In genomic region chr19:10773969-10774368, GRCh38 we compare ENCODE assay signal across 25 cellular contexts. TPM values are rescaled to one million over a fixed set of nuclear protein-coding genes. Genes with fewer than 3 reads are reported as not detected.
DNase-seq lines count a peak whose midpoint lies in the region; ATAC-seq and TF ChIP-seq lines count a peak whose summit lies in the region.
"Had no signal": no experiment of that assay in that cellular context is flagged by ENCODE, and none has a peak within 500 bp of the region (broad histone marks: within the 10 kb centered on the region; RNA-seq: fewer than 3 reads in every experiment).

No MANE protein-coding gene starts in this region.

- no peaks in the 10 kb centered on the region for H3K9me3 Mint-ChIP-seq in activated CD4-positive, alpha-beta memory T cell treated with anti-CD3 and anti-CD28 coated beads, Interleukin-2, amount 10 ng/mL, durations not matched to agents 7 days and 5 days
- H3K9me3 Mint-ChIP-seq: activated naive CD4-positive, alpha-beta T cell treated with anti-CD3 and anti-CD28 coated beads, Interleukin-2, amount 50 U/mL, for 72 hours; activated T-helper 1 cell treated with anti-CD3 and anti-CD28 coated beads, Interleukin-12 subunit alpha, Interleukin-12 subunit beta, Interleukin-2, Interleukin-4 antibody, amounts not matched to agents 30 ng/mL and 10 ng/mL and 1 ng/mL, durations not matched to agents 14 hours and 24 hours and 36 hours; CD4-positive, alpha-beta T cell had no signal

- H3K27ac ChIP-seq in KMS-11 (peak overlapping the region; percentile 3; the same call in 1 of the 2 replicates), left lung (peak overlapping the region in 1 of 2 donors; percentile 23), foreskin keratinocyte (no peak overlapping the region)
- H3K27ac ChIP-seq: neural progenitor cell, upper lobe of right lung had no signal

- POLR2A ChIA-PET in activated CD4-positive, alpha-beta memory T cell treated with anti-CD3 and anti-CD28 coated beads, Interleukin-2, amount 10 ng/mL, durations not matched to agents 7 days and 5 days (lab: Charles Lee), result interaction anchor here (1.0 to 1.5 kb wide), 3 partner anchors 11 to 56 kb away, joined by 3 to 5 read pairs (median 3); partner anchors contain the start of gene DNM2

- no peaks in the 10 kb centered on the region for H4K20me1 ChIP-seq in KMS-11 (ENCODE audit: insufficient read depth)

- intact Hi-C loops in left lung (cut with DNase I), result loop anchor here in 1 of 2 donors (10.0 kb wide), 1 partner anchor 91 kb away; no protein-coding TSS in a partner anchor

- H2AFZ ChIP-seq in KMS-11 (ENCODE audit: low read depth), result no peak overlapping the region
- H2AFZ ChIP-seq: neural progenitor cell had no signal

- H3K79me2 ChIP-seq in KMS-11 (ENCODE audit: insufficient read depth, low read depth), result no peaks in the 10 kb centered on the region

- no peaks in the 10 kb centered on the region for H3K27me3 ChIP-seq in KMS-11 (ENCODE audit: insufficient read depth, low read depth)
- no peaks in the 10 kb centered on the region for H3K27me3 ChIP-seq in left lung
- H3K27me3 ChIP-seq in foreskin keratinocyte, result no peaks in the 10 kb centered on the region
- H3K27me3 ChIP-seq: neural progenitor cell, upper lobe of right lung had no signal

- no peaks in the 10 kb centered on the region for H3K27me3 Mint-ChIP-seq in activated CD4-positive, alpha-beta memory T cell treated with anti-CD3 and anti-CD28 coated beads, Interleukin-2, amount 10 ng/mL, durations not matched to agents 7 days and 5 days
- H3K27me3 Mint-ChIP-seq: CD4-positive, alpha-beta T cell; progenitor cell of endocrine pancreas had no signal

- H3K36me3 ChIP-seq in KMS-11 (ENCODE audit: insufficient read depth), result no peaks in the 10 kb centered on the region; the same call in 1 of the 2 replicates
- peaks cover 0 to 74% of the 10 kb centered on the region in 2 donors for H3K36me3 ChIP-seq in left lung

- H3K4me1 ChIP-seq in KMS-11 (ENCODE audit: low read depth, poor library complexity, severe bottlenecking) (peaks cover 22% of the 10 kb centered on the region), left lung (peaks cover 10 to 53% of the 10 kb centered on the region in 2 donors), foreskin keratinocyte (peaks cover 7% of the 10 kb centered on the region)
- H3K4me1 ChIP-seq: neural progenitor cell had no signal

- H3K4me3 ChIP-seq in KMS-11 (IDR thresholded peaks at IDR 0.05; ENCODE audit: insufficient read depth, low read depth, low read length), result no peak overlapping the region
- H3K4me3 ChIP-seq in left lung, result no peak overlapping the region
- H3K4me3 ChIP-seq: lung, neural progenitor cell, upper lobe of right lung had no signal

- peak overlapping the region; percentile 58 for H3K27ac Mint-ChIP-seq in activated CD4-positive, alpha-beta memory T cell treated with anti-CD3 and anti-CD28 coated beads, Interleukin-2, amount 10 ng/mL, durations not matched to agents 7 days and 5 days
- H3K27ac Mint-ChIP-seq: activated T-helper 1 cell treated with anti-CD3 and anti-CD28 coated beads, Interleukin-12 subunit alpha, Interleukin-12 subunit beta, Interleukin-2, Interleukin-4 antibody, amounts not matched to agents 30 ng/mL and 10 ng/mL and 1 ng/mL, durations not matched to agents 14 hours and 24 hours and 36 hours; CD4-positive, alpha-beta T cell; neural progenitor cell; progenitor cell of endocrine pancreas had no signal

- no peak overlapping the region for H3K4me2 ChIP-seq in KMS-11
- H3K4me2 ChIP-seq: neural progenitor cell had no signal

- H3K36me3 Mint-ChIP-seq in activated CD4-positive, alpha-beta memory T cell treated with anti-CD3 and anti-CD28 coated beads, Interleukin-2, amount 10 ng/mL, durations not matched to agents 7 days and 5 days (ENCODE audit: low read depth), result peaks cover 54% of the 10 kb centered on the region

- TF ChIP-seq CTCF in KMS-11 (conservative IDR thresholded peaks at IDR 0.05; ENCODE audit: low read depth, low read length), result no peak
- no peak for TF ChIP-seq CTCF in left lung (IDR thresholded peaks at IDR 0.05)
- TF ChIP-seq CTCF in foreskin keratinocyte (conservative IDR thresholded peaks at IDR 0.05), result no peak

- H3K4me1 Mint-ChIP-seq in activated CD4-positive, alpha-beta memory T cell treated with anti-CD3 and anti-CD28 coated beads, Interleukin-2, amount 10 ng/mL, durations not matched to agents 7 days and 5 days, result peaks cover 43% of the 10 kb centered on the region

- no peak overlapping the region for H3K9ac ChIP-seq in KMS-11
- H3K9ac ChIP-seq: neural progenitor cell had no signal

- peak; percentile 51 to 72 for ATAC-seq in activated CD4-positive, CD25-positive, alpha-beta regulatory T cell treated with anti-CD3 and anti-CD28 coated beads, Interleukin-2, amount 50 U/mL, for 24 hours
- ATAC-seq in left lung (peak; percentile 69), foreskin keratinocyte (no peak)
- ATAC-seq: Right ventricle myocardium inferior, upper lobe of right lung had no signal

- no peak for DNase-seq in activated CD4-positive, CD25-positive, alpha-beta regulatory T cell treated with anti-CD3 and anti-CD28 coated beads, Interleukin-2, amount 50 U/mL, for 72 hours
- DNase-seq in activated CD4-positive, alpha-beta memory T cell treated with anti-CD3 and anti-CD28 coated beads, Interleukin-2, amount 10 ng/mL, durations not matched to agents 7 days and 5 days, result peak; percentile 33
- DNase-seq in left lung, result no peak
- no peak for DNase-seq in foreskin keratinocyte
- no peak for DNase-seq in HUDEP-2 (lab: John Stamatoyannopoulos, UW; ENCODE audit: unreplicated experiment in 76 of 76)
- DNase-seq in NCI-H2227 treated with DMSO at 0.1 percent for 48 hours (lab: John Stamatoyannopoulos, UW), result no peak
- DNase-seq: aorta; CD4-positive, alpha-beta T cell; central memory CD4-positive, alpha-beta T cell; dermis blood vessel endothelial cell; islet precursor cell; KG1; NCI-H1930; NCI-H226; NCI-H748 treated with DMSO at 0.1 percent for 48 hours; T1000; upper lobe of right lung had no signal

- H3K4me3 Mint-ChIP-seq in activated CD4-positive, alpha-beta memory T cell treated with anti-CD3 and anti-CD28 coated beads, Interleukin-2, amount 10 ng/mL, durations not matched to agents 7 days and 5 days, result no peak overlapping the region
- H3K4me3 Mint-ChIP-seq: activated T-helper 1 cell treated with anti-CD3 and anti-CD28 coated beads, Interleukin-12 subunit alpha, Interleukin-12 subunit beta, Interleukin-2, Interleukin-4 antibody, amounts not matched to agents 30 ng/mL and 10 ng/mL and 1 ng/mL, durations not matched to agents 14 hours and 24 hours and 36 hours; CD4-positive, alpha-beta T cell; neural progenitor cell had no signal

- H3K9me3 ChIP-seq in left lung, result no peaks in the 10 kb centered on the region
- H3K9me3 ChIP-seq: upper lobe of right lung had no signal

- CTCF ChIA-PET in activated CD4-positive, alpha-beta memory T cell treated with anti-CD3 and anti-CD28 coated beads, Interleukin-2, amount 10 ng/mL, durations not matched to agents 7 days and 5 days (lab: Charles Lee), result interaction anchor here (0.9 to 6.5 kb wide), 6 partner anchors 11 to 91 kb away, joined by 3 to 57 read pairs (median 3); partner anchors contain the start of genes DNM2 and QTRT1

RNA-seq across cellular contexts. Expression of gene DNM2, which starts 56.1 kb away (rescaled TPM):
- total RNA-seq in activated CD4-positive, alpha-beta memory T cell treated with anti-CD3 and anti-CD28 coated beads, Interleukin-2, amount 10 ng/mL, durations not matched to agents 7 days and 5 days, result 100 to 1,000 TPM; 277 to 288 TPM
- total RNA-seq in left lung (100 to 1,000 TPM; 195 to 268 TPM), foreskin keratinocyte (96.1 and 96.7 TPM in 2 replicates)
- polyA plus RNA-seq in foreskin keratinocyte, result 66.5 and 68.6 TPM in 2 replicates
